8 cellular contexts compared by ENCODE assay signal in the genomic region with DNA sequence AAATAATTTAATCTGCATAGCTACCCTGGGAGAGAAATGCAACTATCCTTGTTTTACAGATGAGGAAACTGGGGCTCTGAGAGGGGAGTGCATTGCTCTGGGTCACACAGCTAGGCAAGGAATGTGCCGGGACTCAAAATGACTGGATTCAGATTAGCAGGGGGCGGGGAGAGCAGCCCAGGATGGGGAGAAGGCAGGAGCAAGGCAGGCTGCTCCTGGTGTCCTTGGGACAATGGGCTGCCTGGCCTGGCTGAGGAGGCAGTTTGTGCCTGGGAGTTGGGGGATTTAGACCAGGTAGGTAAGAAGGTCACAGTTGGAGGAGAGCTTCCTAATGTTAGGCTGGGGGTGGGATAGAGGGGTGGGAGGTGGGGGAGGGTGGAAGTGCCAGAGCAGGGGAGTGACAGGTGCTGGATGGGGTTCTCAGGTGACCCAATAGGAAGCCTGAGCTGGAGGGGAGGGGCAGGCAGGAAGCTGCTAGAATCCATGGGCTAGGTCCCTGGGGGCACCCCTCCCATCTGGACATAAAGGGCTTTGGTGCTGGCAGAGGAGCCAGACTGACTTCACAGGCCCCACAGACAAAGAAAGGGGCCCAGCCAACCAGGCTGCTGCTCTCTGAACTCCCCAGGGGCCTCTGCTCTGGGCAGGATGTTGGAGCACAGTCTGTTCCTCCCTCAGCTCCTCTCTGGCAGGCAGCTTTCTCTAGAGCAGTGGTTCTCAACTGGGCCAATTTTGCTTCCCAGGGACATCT. TPM values are rescaled to one million over a fixed set of nuclear protein-coding genes. Genes with fewer than 3 reads are reported as not detected.
DNase-seq lines count a peak whose midpoint lies in the region; ATAC-seq and TF ChIP-seq lines count a peak whose summit lies in the region.

No MANE protein-coding gene starts in this region.

- H3K4me1 ChIP-seq in thoracic aorta (ENCODE audit: control insufficient read depth in 1 of 2, low read depth in 2 of 2), result peaks cover 6 to 44% of the 10 kb centered on the region in 2 donors

- no peaks in the 10 kb centered on the region for H3K27me3 Mint-ChIP-seq in T-helper 1 cell treated with Interleukin-12 subunit alpha and Interleukin-12 subunit beta and Interleukin-4 antibody, amounts not matched to agents 30 μg/mL and 1 μg/mL, for 36 hours (ENCODE audit: low read depth)
- H3K27me3 Mint-ChIP-seq in activated CD8-positive, alpha-beta T cell treated with anti-CD3 and anti-CD28 coated beads for 36 hours, result no peaks in the 10 kb centered on the region

- H3K9me3 Mint-ChIP-seq in T-helper 1 cell treated with Interleukin-12 subunit alpha and Interleukin-12 subunit beta and Interleukin-4 antibody, amounts not matched to agents 30 μg/mL and 1 μg/mL, for 36 hours, result no peaks in the 10 kb centered on the region
- H3K9me3 Mint-ChIP-seq in activated CD8-positive, alpha-beta T cell treated with anti-CD3 and anti-CD28 coated beads for 36 hours, result no peaks in the 10 kb centered on the region

- POLR2A ChIA-PET in activated CD8-positive, alpha-beta T cell treated with anti-CD3 and anti-CD28 coated beads for 36 hours (lab: Charles Lee), result no interaction called here

- TF ChIP-seq CTCF in activated CD8-positive, alpha-beta T cell treated with anti-CD3 and anti-CD28 coated beads for 36 hours (IDR thresholded peaks at IDR 0.05), result no peak
- TF ChIP-seq CTCF in thoracic aorta (IDR thresholded peaks at IDR 0.05), result no peak

- peaks cover under 1% of the 10 kb centered on the region for H3K36me3 ChIP-seq in thoracic aorta

- no peak overlapping the region for H3K4me3 ChIP-seq in thoracic aorta

- no peaks in the 10 kb centered on the region for H3K9me3 ChIP-seq in thoracic aorta

- CTCF ChIA-PET in activated CD8-positive, alpha-beta T cell treated with anti-CD3 and anti-CD28 coated beads for 36 hours (lab: Charles Lee), result interaction anchor here (2.9 kb wide), 1 partner anchor 15 kb away, joined by 9 read pairs; no protein-coding TSS in a partner anchor

- H3K4me1 Mint-ChIP-seq in T-helper 1 cell treated with Interleukin-12 subunit alpha and Interleukin-12 subunit beta and Interleukin-4 antibody, amounts not matched to agents 30 μg/mL and 1 μg/mL, for 36 hours (ENCODE audit: low read depth), result peaks cover 3% of the 10 kb centered on the region
- H3K4me1 Mint-ChIP-seq in activated CD8-positive, alpha-beta T cell treated with anti-CD3 and anti-CD28 coated beads for 36 hours (ENCODE audit: low read depth), result no peaks in the 10 kb centered on the region

- DNase-seq in T-helper 1 cell, result no peak
- DNase-seq in activated CD8-positive, alpha-beta T cell treated with anti-CD3 and anti-CD28 coated beads for 36 hours, result no peak
- peak in 41 of 51 donors; percentile 12 to 87 (median 53) for DNase-seq in hypothalamus (lab: John Stamatoyannopoulos, UW)
- peak; percentile 37 for DNase-seq in thoracic aorta (ENCODE audit: low spot score)
- DNase-seq in AG08396 (ENCODE audit: low spot score), result no peak
- DNase-seq in ureter (ENCODE audit: low spot score), result no peak
- no peak for DNase-seq in activated CD4-positive, alpha-beta T cell treated with anti-CD3 and anti-CD28 coated beads for 4 hours

- intact Hi-C loops in activated CD8-positive, alpha-beta T cell treated with anti-CD3 and anti-CD28 coated beads for 36 hours (cut with micrococcal nuclease), result no loop called here

- no peaks in the 10 kb centered on the region for H3K27me3 ChIP-seq in thoracic aorta (replicated peaks; ENCODE audit: insufficient read depth)

- peak; percentile 34 for ATAC-seq in activated CD8-positive, alpha-beta T cell treated with anti-CD3 and anti-CD28 coated beads for 36 hours
- ATAC-seq in thoracic aorta (ENCODE audit: insufficient number of reproducible peaks, low FRiP score, low read depth), result peak; percentile 71

- peak overlapping the region; percentile 72 for H3K27ac Mint-ChIP-seq in T-helper 1 cell treated with Interleukin-12 subunit alpha and Interleukin-12 subunit beta and Interleukin-4 antibody, amounts not matched to agents 30 μg/mL and 1 μg/mL, for 36 hours
- peak overlapping the region; percentile 14 for H3K27ac Mint-ChIP-seq in activated CD8-positive, alpha-beta T cell treated with anti-CD3 and anti-CD28 coated beads for 36 hours

- H3K27ac ChIP-seq in thoracic aorta, result peak overlapping the region; percentile 68 to 70

- H3K36me3 Mint-ChIP-seq in T-helper 1 cell treated with Interleukin-12 subunit alpha and Interleukin-12 subunit beta and Interleukin-4 antibody, amounts not matched to agents 30 μg/mL and 1 μg/mL, for 36 hours (ENCODE audit: low read depth), result peaks cover 8% of the 10 kb centered on the region
- H3K36me3 Mint-ChIP-seq in activated CD8-positive, alpha-beta T cell treated with anti-CD3 and anti-CD28 coated beads for 36 hours (ENCODE audit: low read depth), result no peaks in the 10 kb centered on the region

- H3K4me3 Mint-ChIP-seq in T-helper 1 cell treated with Interleukin-12 subunit alpha and Interleukin-12 subunit beta and Interleukin-4 antibody, amounts not matched to agents 30 μg/mL and 1 μg/mL, for 36 hours, result no peak overlapping the region
- H3K4me3 Mint-ChIP-seq in activated CD8-positive, alpha-beta T cell treated with anti-CD3 and anti-CD28 coated beads for 36 hours, result no peak overlapping the region

RNA-seq across cellular contexts. Expression of a gene that starts 29.0 kb away (rescaled TPM):
- 1 to 10 TPM; 3.8 to 5.2 TPM for total RNA-seq in activated CD8-positive, alpha-beta T cell treated with anti-CD3 and anti-CD28 coated beads for 36 hours
- total RNA-seq in thoracic aorta, result 10 to 100 TPM; 13.0 to 14.0 TPM
- 16.1 TPM for total RNA-seq in ureter

Comparison
In these comparisons a context has a peak if more than half of its experiments do, and no peak if none do; other contexts are left out.
1. DNase-seq: peak in hypothalamus (41 of 51) and thoracic aorta (single experiment); none in T-helper 1 cell (0 of 5), activated CD8-positive, alpha-beta T cell treated with anti-CD3 and anti-CD28 coated beads for 36 hours (single experiment), AG08396 (single experiment), ureter (single experiment) and activated CD4-positive, alpha-beta T cell treated with anti-CD3 and anti-CD28 coated beads for 4 hours (0 of 2).